In the genomic region with DNA sequence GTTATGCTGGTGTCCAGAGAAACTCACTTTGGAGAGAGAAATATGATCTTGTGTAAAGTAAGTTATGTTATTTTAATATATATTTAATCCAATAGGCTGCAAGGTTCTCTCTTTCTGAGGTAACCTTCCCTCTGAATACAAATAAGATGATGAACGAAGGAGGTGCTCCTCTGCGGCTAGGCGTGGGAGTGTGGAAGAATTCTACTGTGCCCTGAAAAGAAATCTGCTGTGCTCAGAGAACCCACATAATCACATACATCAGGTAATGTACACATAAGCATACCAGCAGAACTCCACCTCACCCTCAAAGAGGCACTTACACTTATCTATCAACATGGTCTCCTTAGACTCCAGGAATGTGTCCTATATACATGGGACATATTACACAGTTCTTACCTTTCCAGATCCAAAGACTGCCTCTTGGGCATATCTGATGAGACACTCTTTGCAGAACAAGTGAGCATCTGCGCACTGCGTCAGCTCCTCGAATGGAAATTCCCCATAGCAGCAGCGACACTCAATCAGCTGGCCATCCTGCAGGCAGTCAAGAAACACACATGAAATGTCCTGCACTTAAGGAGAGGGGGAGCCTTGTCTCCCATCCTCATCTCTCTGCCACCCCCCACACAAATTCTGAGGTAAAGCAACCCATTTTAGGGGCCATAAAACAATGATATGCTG, we compare ENCODE assay signal across 33 cellular contexts.
"Had no signal": no experiment of that assay in that cellular context is flagged by ENCODE, and none has a peak within 500 bp of the region (broad histone marks: within the 10 kb centered on the region; RNA-seq: fewer than 3 reads in every experiment).

No MANE protein-coding gene starts in this region.

- H3K4me3 ChIP-seq: body of pancreas, breast epithelium, Peyer's patch had no signal

- H3K27me3 ChIP-seq: body of pancreas, breast epithelium, Peyer's patch had no signal

- H3K27ac Mint-ChIP-seq: activated naive CD4-positive, alpha-beta T cell treated with anti-CD3 and anti-CD28 coated beads, Interleukin-2, amount 50 U/mL, for 24 hours; activated T-cell treated with anti-CD3 and anti-CD28 coated beads, Interleukin-2, amount 50 U/mL, for 72 hours; activated T-helper 17 cell treated with anti-CD3 and anti-CD28 coated beads, Interleukin-2, amount 50 U/mL, for 72 hours had no signal

- H3K4me1 ChIP-seq: body of pancreas, breast epithelium, Peyer's patch had no signal

- ATAC-seq: activated T-cell treated with anti-CD3 and anti-CD28 coated beads, Interleukin-2, amount 50 U/mL, for 72 hours; activated T-helper 17 cell treated with anti-CD3 and anti-CD28 coated beads, Interleukin-2, amount 50 U/mL, for 72 hours; body of pancreas; PC-3 had no signal

- H3K4me1 Mint-ChIP-seq: activated naive CD4-positive, alpha-beta T cell treated with anti-CD3 and anti-CD28 coated beads, Interleukin-2, amount 50 U/mL, for 24 hours; activated T-helper 17 cell treated with anti-CD3 and anti-CD28 coated beads, Interleukin-2, amount 50 U/mL, for 72 hours had no signal

- H3K27me3 Mint-ChIP-seq: activated naive CD4-positive, alpha-beta T cell treated with anti-CD3 and anti-CD28 coated beads, Interleukin-2, amount 50 U/mL, for 24 hours; activated T-helper 17 cell treated with anti-CD3 and anti-CD28 coated beads, Interleukin-2, amount 50 U/mL, for 72 hours had no signal

- H3K27ac ChIP-seq: body of pancreas, breast epithelium, KMS-11, Peyer's patch, WERI-Rb-1 had no signal

- H3K9me3 Mint-ChIP-seq: activated naive CD4-positive, alpha-beta T cell treated with anti-CD3 and anti-CD28 coated beads, Interleukin-2, amount 50 U/mL, for 24 hours; activated T-cell treated with anti-CD3 and anti-CD28 coated beads, Interleukin-2, amount 50 U/mL, for 72 hours; activated T-helper 17 cell treated with anti-CD3 and anti-CD28 coated beads, Interleukin-2, amount 50 U/mL, for 72 hours had no signal

- H3K4me2 ChIP-seq: KMS-11 had no signal

- H3K4me3 Mint-ChIP-seq: activated naive CD4-positive, alpha-beta T cell treated with anti-CD3 and anti-CD28 coated beads, Interleukin-2, amount 50 U/mL, for 24 hours; activated T-cell treated with anti-CD3 and anti-CD28 coated beads, Interleukin-2, amount 50 U/mL, for 72 hours; activated T-helper 17 cell treated with anti-CD3 and anti-CD28 coated beads, Interleukin-2, amount 50 U/mL, for 72 hours had no signal

- H3K9me3 ChIP-seq: body of pancreas, breast epithelium, Peyer's patch had no signal

- DNase-seq: activated CD4-positive, alpha-beta T cell treated with anti-CD3 and anti-CD28 coated beads for 1 hour; activated CD4-positive, alpha-beta T cell treated with anti-CD3 and anti-CD28 coated beads for 48 hours; activated CD4-positive, CD25-positive, alpha-beta regulatory T cell; activated CD8-positive, alpha-beta memory T cell treated with anti-CD3 and anti-CD28 coated beads, Interleukin-2, amount 50 U/mL, for 4 hours; activated effector memory CD4-positive, alpha-beta T cell treated with anti-CD3 and anti-CD28 coated beads, Interleukin-2, amount 50 U/mL, for 16 hours; activated naive CD4-positive, alpha-beta T cell; activated T-cell treated with anti-CD3 and anti-CD28 coated beads for 4 hours; activated T-cell treated with anti-CD3 and anti-CD28 coated beads, Interleukin-2, amount 50 U/mL, for 72 hours; amygdala; body of pancreas; cerebellar nuclear complex; NCI-H1092 treated with DMSO at 0.1 percent for 48 hours; NCI-H1417; NCI-H146; NCI-H187; NCI-H2029 treated with DMSO at 0.1 percent for 48 hours; NCI-H2107; NCI-H2171; NCI-H510A; NCI-H526; NCI-H748 treated with DMSO at 0.1 percent for 48 hours; NK-92 treated with Interleukin-12 subunit alpha and Interleukin-12 subunit beta, amount 100 ng/mL, for 24 hours; PC-3; Peyer's patch; RPMI8226; SW 1271; T-helper 1 cell; T1000; WERI-Rb-1 had no signal

- H3K9ac ChIP-seq: KMS-11 had no signal
